Comparison of ENCODE assay signal across 15 cellular contexts in the genomic region with DNA sequence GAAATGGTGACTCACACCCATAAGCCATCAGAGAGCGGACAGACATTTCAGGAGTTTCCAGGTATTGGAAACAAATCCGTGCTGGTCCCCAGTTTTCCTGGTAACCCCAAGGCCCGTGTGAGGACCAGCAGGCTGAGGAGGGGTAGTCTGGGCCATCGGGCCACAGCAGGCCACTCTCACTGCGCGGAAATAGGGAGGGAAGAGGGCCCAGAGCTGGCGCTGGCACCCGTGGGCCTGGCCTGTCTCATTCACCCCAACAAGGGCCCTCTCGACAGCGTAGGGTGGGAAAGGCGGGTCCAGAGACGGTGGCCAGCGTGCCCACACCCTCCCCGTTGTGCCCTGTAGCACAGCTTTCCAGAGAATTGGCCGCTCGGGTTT. TPM values are rescaled to one million over a fixed set of nuclear protein-coding genes. Genes with fewer than 3 reads are reported as not detected.
DNase-seq lines count a peak whose midpoint lies in the region; ATAC-seq, FAIRE-seq and TF ChIP-seq lines count a peak whose summit lies in the region.
"Had no signal": no experiment of that assay in that cellular context is flagged by ENCODE, and none has a peak within 500 bp of the region (broad histone marks: within the 10 kb centered on the region; RNA-seq: fewer than 3 reads in every experiment).

No MANE protein-coding gene starts in this region.

- no peaks in the 10 kb centered on the region for H3K4me1 Mint-ChIP-seq in activated naive CD4-positive, alpha-beta T cell treated with anti-CD3 and anti-CD28 coated beads for 36 hours (ENCODE audit: low read depth)

- TF ChIP-seq RAD21 in K562 (CRISPR knock-in tag; conservative IDR thresholded peaks at IDR 0.05 in 1 of 2, IDR thresholded peaks at IDR 0.05 in 1 of 2), result no peak

- no TSS peak for BruUV-seq in K562 (replicated peaks; lab: Mats Ljungman, UMichigan)

- H3K4me2 ChIP-seq in K562 (ENCODE audit: insufficient read depth, low read length) (peak overlapping the region; percentile 48), skeletal muscle satellite cell (ENCODE audit: low read length) (peak overlapping the region; percentile 58)

- intact Hi-C loops in activated naive CD4-positive, alpha-beta T cell treated with anti-CD3 and anti-CD28 coated beads for 36 hours (cut with micrococcal nuclease), result loop anchor here (1.0 kb wide), 1 partner anchor 340 kb away; no protein-coding TSS in a partner anchor
- intact Hi-C loops in K562 (cut with micrococcal nuclease) (loop anchor here (2.0 to 10.0 kb wide), 2 partner anchors 66 to 336 kb away; no protein-coding TSS in a partner anchor), transverse colon (cut with DNase I; ENCODE audit: low total_unique reads) (no loop called here)

- in situ Hi-C loops in K562 (cut with MboI) (no loop called here), transverse colon (cut with MboI; ENCODE audit: low pct_ligation_motif_present in 1 of 4, low pct_unique_long_range_greater_than_20kb in 1 of 4, low sequenced_read_pairs in 3 of 4) (no loop called here)

- H3K36me3 ChIP-seq in HUES64 (ENCODE audit: insufficient read depth, low read length), result no peaks in the 10 kb centered on the region
- H3K36me3 ChIP-seq in K562 (ENCODE audit: control insufficient read depth, insufficient read depth, low read length), result no peaks in the 10 kb centered on the region
- H3K36me3 ChIP-seq in skeletal muscle satellite cell (ENCODE audit: insufficient read depth, low read length), result no peaks in the 10 kb centered on the region
- H3K36me3 ChIP-seq in transverse colon, result no peaks in the 10 kb centered on the region

- H3K27me3 Mint-ChIP-seq in activated naive CD4-positive, alpha-beta T cell treated with anti-CD3 and anti-CD28 coated beads for 36 hours (ENCODE audit: low read depth), result no peaks in the 10 kb centered on the region
- H3K27me3 Mint-ChIP-seq: activated CD4-positive, alpha-beta T cell treated with anti-CD3 and anti-CD28 coated beads, Interleukin-2, amount 10 ng/mL, durations not matched to agents 7 days and 5 days had no signal

- CTCF ChIA-PET in activated naive CD4-positive, alpha-beta T cell treated with anti-CD3 and anti-CD28 coated beads for 36 hours (lab: Charles Lee), result interaction anchor here (0.7 to 3.8 kb wide), 9 partner anchors 9 to 340 kb away, joined by 3 to 41 read pairs (median 4); a partner anchor contains a TSS
- CTCF ChIA-PET in K562 (lab: Yijun Ruan, JAX; ENCODE audit: low intra/inter-chr PET ratio), result interaction anchor here (0.8 kb wide), 1 partner anchor 14 kb away, joined by 3 read pairs; no protein-coding TSS in a partner anchor

- H4K20me1 ChIP-seq in K562 (replicated peaks; ENCODE audit: control insufficient read depth, insufficient read depth, low read length), result no peaks in the 10 kb centered on the region

- peak; percentile 30 to 43 for ATAC-seq in activated naive CD4-positive, alpha-beta T cell treated with anti-CD3 and anti-CD28 coated beads, Interleukin-2, amount 50 U/mL, for 72 hours
- ATAC-seq in K562, result peak; percentile 58

- no peaks in the 10 kb centered on the region for H3K4me1 ChIP-seq in HUES64 (ENCODE audit: insufficient read depth, low read length)
- peaks cover 0 to 12% of the 10 kb centered on the region in 2 experiments; a peak in 2 of 5 replicates for H3K4me1 ChIP-seq in K562 (replicated peaks in 1 of 2; ENCODE audit: control insufficient read depth in 2 of 2, insufficient read depth in 2 of 2, low read length in 2 of 2)
- H3K4me1 ChIP-seq in skeletal muscle satellite cell (ENCODE audit: control insufficient read depth, insufficient read depth, low read length), result peaks cover 12% of the 10 kb centered on the region
- peaks cover 12 to 41% (median 27%) of the 10 kb centered on the region in 4 donors for H3K4me1 ChIP-seq in transverse colon

- no peak for DNase-seq in activated naive CD4-positive, alpha-beta T cell treated with anti-CD3 and anti-CD28 coated beads, Interleukin-2, amount 50 U/mL, for 72 hours (ENCODE audit: low spot score in 2 of 2)
- no peak for DNase-seq in activated naive CD4-positive, alpha-beta T cell treated with anti-CD3 and anti-CD28 coated beads for 36 hours
- DNase-seq in K562 (ENCODE audit: extremely low read depth in 1 of 4, low spot score in 3 of 4) (no peak), transverse colon (no peak), Ammon's horn (ENCODE audit: low spot score) (no peak)
- no peak for DNase-seq in activated effector memory CD4-positive, alpha-beta T cell treated with anti-CD3 and anti-CD28 coated beads, Interleukin-2, amount 50 U/mL, for 16 hours
- DNase-seq: activated gamma-delta T cell, NCI-H1105, NCI-H510A had no signal

- H3K36me3 Mint-ChIP-seq in activated naive CD4-positive, alpha-beta T cell treated with anti-CD3 and anti-CD28 coated beads, Interleukin-2, amount 50 U/mL, for 72 hours, result no peaks in the 10 kb centered on the region
- H3K36me3 Mint-ChIP-seq in activated naive CD4-positive, alpha-beta T cell treated with anti-CD3 and anti-CD28 coated beads for 36 hours (ENCODE audit: low read depth), result no peaks in the 10 kb centered on the region

- no peak for TF ChIP-seq POLR2A in K562 (conservative IDR thresholded peaks at IDR 0.05)
- no peak for TF ChIP-seq POLR2A in transverse colon (IDR thresholded peaks at IDR 0.05)

- POLR2A ChIA-PET in K562 (lab: Yijun Ruan, JAX), result interaction anchor here (0.6 to 1.0 kb wide), 3 partner anchors 13 to 282 kb away, joined by 3 to 4 read pairs (median 3); no protein-coding TSS in a partner anchor

- no peak for FAIRE-seq in K562 (lab: Jason Lieb, UNC)

- H3K9me3 Mint-ChIP-seq in activated naive CD4-positive, alpha-beta T cell treated with anti-CD3 and anti-CD28 coated beads, Interleukin-2, amount 50 U/mL, for 72 hours, result no peaks in the 10 kb centered on the region
- H3K9me3 Mint-ChIP-seq in activated naive CD4-positive, alpha-beta T cell treated with anti-CD3 and anti-CD28 coated beads for 36 hours, result no peaks in the 10 kb centered on the region
- H3K9me3 Mint-ChIP-seq: activated CD4-positive, alpha-beta T cell treated with anti-CD3 and anti-CD28 coated beads, Interleukin-2, amount 10 ng/mL, durations not matched to agents 7 days and 5 days; HFFc6; T-helper 1 cell treated with Interleukin-12 subunit alpha and Interleukin-12 subunit beta and Interleukin-4 antibody, amounts not matched to agents 30 μg/mL and 1 μg/mL, for 36 hours had no signal

- no peak overlapping the region for H3K27ac ChIP-seq in HUES64 (ENCODE audit: low read depth, low read length)
- H3K27ac ChIP-seq in K562 (ENCODE audit: extremely low read depth, low read depth, low read length), result no peak overlapping the region
- no peak overlapping the region for H3K27ac ChIP-seq in transverse colon
- H3K27ac ChIP-seq: testis had no signal

- TF ChIP-seq EP300 in K562 (IDR thresholded peaks at IDR 0.05; ENCODE audit: low read length), result no peak
- TF ChIP-seq EP300 in transverse colon (IDR thresholded peaks at IDR 0.05; ENCODE audit: low read depth), result no peak

- H2AFZ ChIP-seq in K562 (ENCODE audit: low read depth, low read length), result peak overlapping the region; percentile 68; the same call in 1 of the 2 replicates

- WGBS in HUES64, result 42% methylated on average over 16 of the region's 16 CpGs
- 7% methylated on average over 16 of the region's 16 CpGs for WGBS in K562 (ENCODE audit: insufficient coverage, low coverage, missing lambda C conversion rate)
- WGBS in transverse colon (ENCODE audit: low coverage in 1 of 2), 2 donors, result 65% methylated on average over 16 of the region's 16 CpGs; no CpG with 5 or more reads in 1 of the 2 donors

- H3K4me3 ChIP-seq in HUES64 (ENCODE audit: low read length) (peak overlapping the region; percentile 27; the same call in 1 of the 2 replicates), K562 (no peak overlapping the region), skeletal muscle satellite cell (ENCODE audit: low read length) (no peak overlapping the region), transverse colon (no peak overlapping the region)
- H3K4me3 ChIP-seq: testis had no signal

- no peak for TF ChIP-seq CTCF in K562 (IDR thresholded peaks at IDR 0.05 in 2 of 3, conservative IDR thresholded peaks at IDR 0.05 in 1 of 3; ENCODE audit: insufficient read depth in 2 of 3, low read depth in 1 of 3, low read length in 3 of 3)
- TF ChIP-seq CTCF in transverse colon (IDR thresholded peaks at IDR 0.05), result no peak

- H3K27me3 ChIP-seq in HUES64 (ENCODE audit: insufficient read depth, low read length), result peaks cover 21% of the 10 kb centered on the region
- H3K27me3 ChIP-seq in K562 (ENCODE audit: control insufficient read depth in 2 of 2, insufficient read depth in 2 of 2, low read length in 2 of 2), result peaks cover 10 to 50% of the 10 kb centered on the region in 2 experiments; a peak in 3 of 5 replicates
- H3K27me3 ChIP-seq in skeletal muscle satellite cell (ENCODE audit: control insufficient read depth, insufficient read depth, low read length), result peaks cover 11% of the 10 kb centered on the region
- H3K27me3 ChIP-seq in transverse colon, result no peaks in the 10 kb centered on the region
- H3K27me3 ChIP-seq: testis had no signal

- H3K4me3 Mint-ChIP-seq in activated naive CD4-positive, alpha-beta T cell treated with anti-CD3 and anti-CD28 coated beads for 36 hours, result no peak overlapping the region
- H3K4me3 Mint-ChIP-seq: activated CD4-positive, alpha-beta T cell treated with anti-CD3 and anti-CD28 coated beads, Interleukin-2, amount 10 ng/mL, durations not matched to agents 7 days and 5 days; HFFc6; T-helper 1 cell treated with Interleukin-12 subunit alpha and Interleukin-12 subunit beta and Interleukin-4 antibody, amounts not matched to agents 30 μg/mL and 1 μg/mL, for 36 hours had no signal

- H3K79me2 ChIP-seq in K562 (ENCODE audit: control insufficient read depth, insufficient read depth, low read length), result no peaks in the 10 kb centered on the region

- H3K27ac Mint-ChIP-seq in activated naive CD4-positive, alpha-beta T cell treated with anti-CD3 and anti-CD28 coated beads, Interleukin-2, amount 50 U/mL, for 72 hours, result no peak overlapping the region
- no peak overlapping the region for H3K27ac Mint-ChIP-seq in activated naive CD4-positive, alpha-beta T cell treated with anti-CD3 and anti-CD28 coated beads for 36 hours
- H3K27ac Mint-ChIP-seq: activated CD4-positive, alpha-beta T cell treated with anti-CD3 and anti-CD28 coated beads, Interleukin-2, amount 10 ng/mL, durations not matched to agents 7 days and 5 days; HFFc6; T-helper 1 cell treated with Interleukin-12 subunit alpha and Interleukin-12 subunit beta and Interleukin-4 antibody, amounts not matched to agents 30 μg/mL and 1 μg/mL, for 36 hours had no signal

- H3K9me3 ChIP-seq in HUES64 (ENCODE audit: insufficient read depth, low read depth, low read length) (no peaks in the 10 kb centered on the region), K562 (replicated peaks; ENCODE audit: control insufficient read depth, insufficient read depth, low read depth, low read length) (no peaks in the 10 kb centered on the region), skeletal muscle satellite cell (replicated peaks; ENCODE audit: low read length) (no peaks in the 10 kb centered on the region), transverse colon (no peaks in the 10 kb centered on the region)
- H3K9me3 ChIP-seq: testis had no signal

- H3K9ac ChIP-seq in HUES64 (ENCODE audit: low read depth, low read length), result peak overlapping the region; percentile 51; the same call in 1 of the 2 replicates
- peak overlapping the region in 1 of 2 experiments; percentile 81; a peak in 2 of 4 replicates for H3K9ac ChIP-seq in K562 (ENCODE audit: insufficient read depth in 1 of 2, low read depth in 2 of 2, low read length in 2 of 2)
- no peak overlapping the region for H3K9ac ChIP-seq in skeletal muscle satellite cell (ENCODE audit: low read depth, low read length)

- no peaks in the 10 kb centered on the region for H3K9me1 ChIP-seq in K562 (ENCODE audit: control insufficient read depth, insufficient read depth, low read length)

RNA-seq across cellular contexts. Expression of a gene that starts 13.6 kb away (rescaled TPM):
- 10 to 100 TPM; 31.0 to 39.8 TPM for total RNA-seq in activated naive CD4-positive, alpha-beta T cell treated with anti-CD3 and anti-CD28 coated beads, Interleukin-2, amount 50 U/mL, for 72 hours
- 10 to 100 TPM; 49.3 to 50.7 TPM for total RNA-seq in activated naive CD4-positive, alpha-beta T cell treated with anti-CD3 and anti-CD28 coated beads for 36 hours
- polyA plus RNA-seq in HUES64 (2013, experiment 1 of 2), result 20.9 TPM
- 28.3 TPM for polyA plus RNA-seq in HUES64 (2013, experiment 2 of 2)
- total RNA-seq in K562 (2011; cell fraction: chromatin; rRNA removed; ENCODE audit: low replicate concordance), result 52.2 and 88.3 TPM in 2 replicates
- 76.5 and 80.0 TPM in 2 replicates for total RNA-seq in K562 (2011; cell fraction: nucleolus; rRNA removed)
- 71.1 and 87.4 TPM in 2 replicates for total RNA-seq in K562 (2011; cell fraction: nucleoplasm; rRNA removed)
- total RNA-seq in K562 (2014; rRNA removed), result 31.8 and 40.7 TPM in 2 replicates
- total RNA-seq in K562 (2014; rRNA removed; fragmentation: Illumina TruSeq; extraction: Trizol), result 22.4 and 30.3 TPM in 2 replicates
- 28.4 and 29.2 TPM in 2 replicates for total RNA-seq in K562 (2015; rRNA removed; fragmentation: Illumina TruSeq; extraction: Trizol)
- total RNA-seq in K562 (2021), result 36.6 and 37.5 TPM in 2 replicates
- polyA plus RNA-seq in K562 (2011; rRNA removed), result 41.0 and 53.4 TPM in 2 replicates
- polyA plus RNA-seq in K562 (2011; cell fraction: cytosol; rRNA removed), result 45.5 and 47.0 TPM in 2 replicates
- polyA plus RNA-seq in K562 (2011; cell fraction: nucleus; rRNA removed), result 139 and 155 TPM in 2 replicates
- polyA plus RNA-seq in K562 (2012), result 22.1 and 42.2 TPM in 2 replicates
- 34.8 and 35.9 TPM in 2 replicates for polyA plus RNA-seq in K562 (2014; fragmentation: Illumina TruSeq; extraction: Trizol)
- 10 to 100 TPM; 13.8 to 21.0 TPM for polyA plus RNA-seq in K562 (2014; fragmentation: Nextera tagmentation; extraction: Ambion mirVana)
- polyA plus RNA-seq in K562 (2014; rRNA removed), result 30.4 and 38.3 TPM in 2 replicates
- polyA minus RNA-seq in K562 (2011; rRNA and poly(A)+ RNA removed), result 33.9 and 36.1 TPM in 2 replicates
- 25.0 and 26.4 TPM in 2 replicates for polyA minus RNA-seq in K562 (2011; cell fraction: cytosol; rRNA and poly(A)+ RNA removed)
- 39.6 and 44.7 TPM in 2 replicates for polyA minus RNA-seq in K562 (2011; cell fraction: nucleus; rRNA and poly(A)+ RNA removed)
- total RNA-seq in skeletal muscle satellite cell (2012; rRNA removed), result 21.0 and 22.8 TPM in 2 replicates
- 100 to 1,000 TPM in 1 of 4 donors, 10 to 100 TPM in 3; 29.9 to 134 (median 42.7) TPM for total RNA-seq in transverse colon
